In the genomic region with DNA sequence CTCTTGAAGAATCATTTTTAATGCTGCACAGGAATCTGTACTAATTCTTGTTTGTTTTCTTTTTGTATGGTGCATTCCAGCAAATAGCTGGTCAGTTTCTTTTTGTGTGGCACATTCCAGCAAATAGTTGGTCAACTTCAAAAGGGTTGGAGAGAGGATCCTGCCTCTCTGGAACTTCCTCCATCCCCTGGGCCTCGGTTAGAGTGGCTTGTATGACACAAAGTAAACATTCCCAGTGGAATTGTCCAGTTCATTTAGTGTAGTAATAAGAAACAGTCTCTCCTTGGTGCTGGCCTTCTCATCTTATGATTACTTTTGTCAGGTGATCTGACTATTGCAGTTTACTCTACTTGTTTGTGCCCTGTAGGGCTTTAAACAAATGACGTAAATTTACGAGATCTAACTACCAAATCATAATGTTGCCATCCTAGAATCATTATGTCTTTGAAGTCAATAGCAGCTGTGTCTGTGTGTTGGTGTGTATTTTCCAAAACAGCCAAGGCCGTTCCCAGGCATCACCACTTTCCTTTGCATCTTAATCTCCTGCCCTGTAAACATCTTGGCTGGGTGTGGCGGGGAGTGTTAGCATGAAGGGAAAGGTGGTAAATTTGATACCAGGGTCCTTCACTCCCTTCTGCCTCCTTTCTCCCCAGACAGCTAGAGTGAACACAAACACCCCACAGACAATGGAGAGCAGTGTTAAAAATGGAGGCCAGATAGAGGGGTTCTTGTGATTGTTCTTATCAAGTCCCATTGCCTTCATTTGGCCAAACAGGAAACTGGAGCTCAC, we compare ENCODE assay signal across 1 cellular context.
TF ChIP-seq lines count a peak whose summit lies in the region.

No MANE protein-coding gene starts in this region.

TF ChIP-seq in A549, 52 proteins besides CTCF, POLR2A, EP300 and RAD21:
- TF ChIP-seq, protein P1, sequence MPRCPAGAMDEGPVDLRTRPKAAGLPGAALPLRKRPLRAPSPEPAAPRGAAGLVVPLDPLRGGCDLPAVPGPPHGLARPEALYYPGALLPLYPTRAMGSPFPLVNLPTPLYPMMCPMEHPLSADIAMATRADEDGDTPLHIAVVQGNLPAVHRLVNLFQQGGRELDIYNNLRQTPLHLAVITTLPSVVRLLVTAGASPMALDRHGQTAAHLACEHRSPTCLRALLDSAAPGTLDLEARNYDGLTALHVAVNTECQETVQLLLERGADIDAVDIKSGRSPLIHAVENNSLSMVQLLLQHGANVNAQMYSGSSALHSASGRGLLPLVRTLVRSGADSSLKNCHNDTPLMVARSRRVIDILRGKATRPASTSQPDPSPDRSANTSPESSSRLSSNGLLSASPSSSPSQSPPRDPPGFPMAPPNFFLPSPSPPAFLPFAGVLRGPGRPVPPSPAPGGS (IDR thresholded peaks at IDR 0.05), result no peak
- TF ChIP-seq MYC (IDR thresholded peaks at IDR 0.05; ENCODE audit: borderline replicate concordance, low read length), result no peak
- TF ChIP-seq, protein P2, sequence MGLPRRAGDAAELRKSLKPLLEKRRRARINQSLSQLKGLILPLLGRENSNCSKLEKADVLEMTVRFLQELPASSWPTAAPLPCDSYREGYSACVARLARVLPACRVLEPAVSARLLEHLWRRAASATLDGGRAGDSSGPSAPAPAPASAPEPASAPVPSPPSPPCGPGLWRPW (IDR thresholded peaks at IDR 0.05), result no peak
- TF ChIP-seq, protein P3, sequence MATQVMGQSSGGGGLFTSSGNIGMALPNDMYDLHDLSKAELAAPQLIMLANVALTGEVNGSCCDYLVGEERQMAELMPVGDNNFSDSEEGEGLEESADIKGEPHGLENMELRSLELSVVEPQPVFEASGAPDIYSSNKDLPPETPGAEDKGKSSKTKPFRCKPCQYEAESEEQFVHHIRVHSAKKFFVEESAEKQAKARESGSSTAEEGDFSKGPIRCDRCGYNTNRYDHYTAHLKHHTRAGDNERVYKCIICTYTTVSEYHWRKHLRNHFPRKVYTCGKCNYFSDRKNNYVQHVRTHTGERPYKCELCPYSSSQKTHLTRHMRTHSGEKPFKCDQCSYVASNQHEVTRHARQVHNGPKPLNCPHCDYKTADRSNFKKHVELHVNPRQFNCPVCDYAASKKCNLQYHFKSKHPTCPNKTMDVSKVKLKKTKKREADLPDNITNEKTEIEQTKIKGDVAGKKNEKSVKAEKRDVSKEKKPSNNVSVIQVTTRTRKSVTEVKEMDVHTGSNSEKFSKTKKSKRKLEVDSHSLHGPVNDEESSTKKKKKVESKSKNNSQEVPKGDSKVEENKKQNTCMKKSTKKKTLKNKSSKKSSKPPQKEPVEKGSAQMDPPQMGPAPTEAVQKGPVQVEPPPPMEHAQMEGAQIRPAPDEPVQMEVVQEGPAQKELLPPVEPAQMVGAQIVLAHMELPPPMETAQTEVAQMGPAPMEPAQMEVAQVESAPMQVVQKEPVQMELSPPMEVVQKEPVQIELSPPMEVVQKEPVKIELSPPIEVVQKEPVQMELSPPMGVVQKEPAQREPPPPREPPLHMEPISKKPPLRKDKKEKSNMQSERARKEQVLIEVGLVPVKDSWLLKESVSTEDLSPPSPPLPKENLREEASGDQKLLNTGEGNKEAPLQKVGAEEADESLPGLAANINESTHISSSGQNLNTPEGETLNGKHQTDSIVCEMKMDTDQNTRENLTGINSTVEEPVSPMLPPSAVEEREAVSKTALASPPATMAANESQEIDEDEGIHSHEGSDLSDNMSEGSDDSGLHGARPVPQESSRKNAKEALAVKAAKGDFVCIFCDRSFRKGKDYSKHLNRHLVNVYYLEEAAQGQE (IDR thresholded peaks at IDR 0.05), result no peak
- TF ChIP-seq CBX2 (IDR thresholded peaks at IDR 0.05; ENCODE audit: borderline replicate concordance, low read depth), result no peak
- no peak for TF ChIP-seq TP53 (CRISPR knock-in tag; IDR thresholded peaks at IDR 0.05)
- no peak for TF ChIP-seq NPAS2 (CRISPR knock-in tag; IDR thresholded peaks at IDR 0.05; ENCODE audit: borderline replicate concordance)
- no peak for TF ChIP-seq GATA3 (IDR thresholded peaks at IDR 0.05; ENCODE audit: borderline replicate concordance)
- TF ChIP-seq KDM5A (IDR thresholded peaks at IDR 0.05), result no peak
- TF ChIP-seq KDM1A (IDR thresholded peaks at IDR 0.05; ENCODE audit: low read depth), result no peak
- TF ChIP-seq CHD2 (IDR thresholded peaks at IDR 0.05; ENCODE audit: low read length, partially characterized antibody), result no peak
- TF ChIP-seq FOSB (CRISPR knock-in tag; IDR thresholded peaks at IDR 0.05), result no peak
- TF ChIP-seq, protein P4, sequence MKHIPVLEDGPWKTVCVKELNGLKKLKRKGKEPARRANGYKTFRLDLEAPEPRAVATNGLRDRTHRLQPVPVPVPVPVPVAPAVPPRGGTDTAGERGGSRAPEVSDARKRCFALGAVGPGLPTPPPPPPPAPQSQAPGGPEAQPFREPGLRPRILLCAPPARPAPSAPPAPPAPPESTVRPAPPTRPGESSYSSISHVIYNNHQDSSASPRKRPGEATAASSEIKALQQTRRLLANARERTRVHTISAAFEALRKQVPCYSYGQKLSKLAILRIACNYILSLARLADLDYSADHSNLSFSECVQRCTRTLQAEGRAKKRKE (CRISPR knock-in tag; IDR thresholded peaks at IDR 0.05; ENCODE audit: low read depth), result no peak
- no peak for TF ChIP-seq ESRRA (IDR thresholded peaks at IDR 0.05; ENCODE audit: borderline replicate concordance, low read length)
- no peak for TF ChIP-seq HDAC2 (IDR thresholded peaks at IDR 0.05)
- TF ChIP-seq HOXA7 (CRISPR knock-in tag; IDR thresholded peaks at IDR 0.05), result no peak
- TF ChIP-seq, protein P5, sequence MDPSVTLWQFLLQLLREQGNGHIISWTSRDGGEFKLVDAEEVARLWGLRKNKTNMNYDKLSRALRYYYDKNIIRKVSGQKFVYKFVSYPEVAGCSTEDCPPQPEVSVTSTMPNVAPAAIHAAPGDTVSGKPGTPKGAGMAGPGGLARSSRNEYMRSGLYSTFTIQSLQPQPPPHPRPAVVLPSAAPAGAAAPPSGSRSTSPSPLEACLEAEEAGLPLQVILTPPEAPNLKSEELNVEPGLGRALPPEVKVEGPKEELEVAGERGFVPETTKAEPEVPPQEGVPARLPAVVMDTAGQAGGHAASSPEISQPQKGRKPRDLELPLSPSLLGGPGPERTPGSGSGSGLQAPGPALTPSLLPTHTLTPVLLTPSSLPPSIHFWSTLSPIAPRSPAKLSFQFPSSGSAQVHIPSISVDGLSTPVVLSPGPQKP (IDR thresholded peaks at IDR 0.05; ENCODE audit: low read depth, low read length), result no peak
- TF ChIP-seq ZSCAN20 (CRISPR knock-in tag; IDR thresholded peaks at IDR 0.05), result no peak
